Comparison of ENCODE assay signal across 20 cellular contexts in the genomic region with DNA sequence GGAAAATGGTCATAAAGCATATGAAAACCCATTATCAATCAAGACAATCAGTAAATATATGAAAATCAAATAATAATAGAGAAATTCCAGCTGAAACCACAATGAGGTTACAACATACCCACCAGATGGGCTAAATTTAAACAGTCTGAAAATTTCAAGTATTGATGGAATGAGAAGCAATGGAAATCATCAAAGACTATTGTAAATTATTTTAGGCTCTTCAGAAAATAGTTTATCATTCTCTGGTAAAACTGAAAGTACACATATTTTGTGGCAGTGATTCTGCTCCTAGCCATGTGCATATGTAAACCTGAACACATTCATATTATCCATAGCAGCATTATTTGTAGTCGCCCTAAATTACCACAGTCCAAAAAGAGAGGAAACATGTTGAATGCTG.
A peak's percentile ranks its signal among the peaks of the same experiment; 100 is the strongest.
DNase-seq lines count a peak whose midpoint lies in the region; ATAC-seq and TF ChIP-seq lines count a peak whose summit lies in the region.
"Had no signal": no experiment of that assay in that cellular context is flagged by ENCODE, and none has a peak within 500 bp of the region (broad histone marks: within the 10 kb centered on the region; RNA-seq: fewer than 3 reads in every experiment).

No MANE protein-coding gene starts in this region.

- intact Hi-C loops in mucosa of descending colon (cut with DNase I, micrococcal nuclease), result no loop called here

- peak; percentile 24 for DNase-seq in AG08396 (ENCODE audit: low spot score)
- DNase-seq in EL, result peak; percentile 3
- DNase-seq in choroid plexus epithelial cell (ENCODE audit: low read depth), result peak; percentile 22
- peak; percentile 34 for DNase-seq in fibroblast of villous mesenchyme (ENCODE audit: low read depth)
- no peak for DNase-seq in H4 (ENCODE audit: low spot score)
- DNase-seq in NCI-H2029 (lab: John Stamatoyannopoulos, UW), result no peak
- no peak for DNase-seq in mucosa of descending colon
- DNase-seq: 8988T; BE2C; CD4-positive, CD25-positive, alpha-beta regulatory T cell; KG1; NCI-H1105; NCI-H146; NCI-H2081; NCI-H2171; NCI-H345; NCI-H524 treated with DMSO at 0.1 percent for 48 hours; OCI-M1 had no signal

- ATAC-seq in mucosa of descending colon, result no peak
- ATAC-seq: GM23338, HCT116 had no signal

- H3K4me3 ChIP-seq in choroid plexus epithelial cell (ENCODE audit: low read depth, low read length), result no peak overlapping the region
- no peak overlapping the region for H3K4me3 ChIP-seq in fibroblast of villous mesenchyme (ENCODE audit: low read depth, low read length)
- H3K4me3 ChIP-seq in mucosa of descending colon, result no peak overlapping the region
- H3K4me3 ChIP-seq: GM23338 had no signal

- no peaks in the 10 kb centered on the region for H3K36me3 ChIP-seq in mucosa of descending colon (ENCODE audit: low read depth)
- H3K36me3 ChIP-seq: BE2C had no signal

- no peaks in the 10 kb centered on the region for H3K4me1 ChIP-seq in mucosa of descending colon (ENCODE audit: low read depth)
- H3K4me1 ChIP-seq: BE2C had no signal

- TF ChIP-seq CTCF in choroid plexus epithelial cell (conservative IDR thresholded peaks at IDR 0.05; ENCODE audit: low read depth, low read length) (no peak), fibroblast of villous mesenchyme (IDR thresholded peaks at IDR 0.05; ENCODE audit: insufficient read depth, low read depth, low read length) (no peak), mucosa of descending colon (IDR thresholded peaks at IDR 0.05) (no peak)

- H3K9me3 ChIP-seq in mucosa of descending colon, result peaks cover 13% of the 10 kb centered on the region
- H3K9me3 ChIP-seq: BE2C had no signal

Comparison
In these comparisons a context has a peak if more than half of its experiments do, and no peak if none do; other contexts are left out.
1. DNase-seq: peak in AG08396 (single experiment), EL (single experiment), choroid plexus epithelial cell (single experiment) and fibroblast of villous mesenchyme (single experiment); none in H4 (single experiment), NCI-H2029 (single experiment) and mucosa of descending colon (0 of 3).